7 cellular contexts compared by ENCODE assay signal in the genomic region with DNA sequence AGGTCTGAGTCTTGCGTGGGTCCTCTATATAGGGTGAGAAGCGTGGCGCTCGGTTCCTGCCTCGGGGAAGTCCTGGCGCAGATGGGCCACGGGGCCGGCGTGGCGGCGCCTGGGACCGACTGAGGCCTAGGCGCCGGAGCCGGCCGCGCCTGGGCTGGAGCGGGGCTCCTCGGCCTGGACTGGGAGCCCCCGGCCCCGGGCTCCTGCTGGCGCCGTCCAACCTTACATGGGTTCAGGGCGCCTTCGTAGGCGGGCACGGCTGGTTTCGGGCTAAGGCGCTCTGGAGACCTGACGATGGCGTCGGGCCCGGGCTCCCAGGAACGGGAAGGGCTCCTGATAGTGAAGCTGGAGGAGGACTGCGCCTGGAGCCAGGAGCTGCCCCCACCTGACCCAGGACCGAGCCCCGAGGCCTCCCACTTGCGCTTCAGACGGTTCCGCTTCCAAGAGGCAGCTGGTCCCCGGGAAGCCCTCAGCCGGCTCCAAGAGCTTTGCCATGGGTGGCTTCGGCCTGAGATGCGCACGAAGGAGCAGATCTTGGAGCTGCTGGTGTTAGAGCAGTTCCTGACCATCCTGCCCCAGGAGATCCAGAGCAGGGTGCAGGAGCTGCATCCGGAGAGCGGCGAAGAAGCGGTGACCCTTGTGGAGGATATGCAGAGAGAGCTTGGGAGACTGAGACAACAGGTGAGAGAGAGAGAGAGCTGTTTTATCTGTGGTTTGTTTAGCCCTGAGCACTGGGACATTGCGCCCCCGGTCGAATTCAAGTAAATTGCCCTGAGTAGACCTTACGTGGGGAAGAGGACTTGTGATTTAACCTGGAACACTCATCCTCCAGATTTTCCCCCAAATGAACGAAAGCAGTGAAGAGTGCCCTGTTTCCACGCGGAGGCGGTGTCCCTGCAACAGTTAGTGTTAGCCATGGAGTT. TPM values are rescaled to one million over a fixed set of nuclear protein-coding genes. Genes with fewer than 3 reads are reported as not detected.
DNase-seq lines count a peak whose midpoint lies in the region; ATAC-seq, FAIRE-seq and TF ChIP-seq lines count a peak whose summit lies in the region.

No MANE protein-coding gene starts in this region.

- intact Hi-C loops in OCI-LY7 (cut with micrococcal nuclease; ENCODE audit: unreplicated experiment) = loop anchor here (1.0 to 5.0 kb wide), 5 partner anchors 19 to 174 kb away; a partner anchor contains a TSS

- CTCF ChIA-PET in OCI-LY7 (lab: Charles Lee; ENCODE audit: unreplicated experiment) = interaction anchor here (0.6 to 0.8 kb wide), 3 partner anchors 18 to 35 kb away, joined by 3 read pairs; no protein-coding TSS in a partner anchor

- POLR2A ChIA-PET in OCI-LY7 (lab: Charles Lee) = interaction anchor here (0.5 to 2.0 kb wide), 4 partner anchors 10 to 118 kb away, joined by 3 to 5 read pairs (median 3); a partner anchor contains a TSS

- H3K4me1 Mint-ChIP-seq in osteocyte (ENCODE audit: unreplicated experiment) = peaks cover 21% of the 10 kb centered on the region

- H3K4me1 ChIP-seq in OCI-LY7 (ENCODE audit: insufficient read depth, low read length, poor library complexity, severe bottlenecking) = peaks cover 29% of the 10 kb centered on the region

- no peaks in the 10 kb centered on the region for H3K27me3 Mint-ChIP-seq in osteocyte (ENCODE audit: unreplicated experiment)

- H3K79me2 ChIP-seq in OCI-LY7 (ENCODE audit: insufficient read depth, low read depth, low read length) = peaks cover 49% of the 10 kb centered on the region

- peak overlapping the region; percentile 100 for H3K27ac Mint-ChIP-seq in osteocyte (ENCODE audit: unreplicated experiment)

- ATAC-seq in GM19328 (IDR thresholded peaks at IDR 0.05; ENCODE audit: unreplicated experiment) = peak; percentile 24

- H4K20me1 ChIP-seq in OCI-LY7 (ENCODE audit: insufficient read depth, low read length) = 0 out of 2 replicates have a peak, but pooled peaks cover 8% of the 10 kb centered on the region

- BruUV-seq in OCI-LY7 (replicated peaks; lab: Mats Ljungman, UMichigan) = TSS peak; percentile 59

- in situ Hi-C loops in KBM-7 (cut with MboI; ENCODE audit: low pct_unique_long_range_greater_than_20kb, low sequenced_read_pairs) = no loop called here

- peak overlapping the region; percentile 85; the same call in 1 of the 2 replicates for H2AFZ ChIP-seq in OCI-LY7 (ENCODE audit: low read length)

- no peaks in the 10 kb centered on the region for H3K9me2 ChIP-seq in OCI-LY7 (ENCODE audit: insufficient read depth, low read length)

- H3K4me3 ChIP-seq in OCI-LY7 (ENCODE audit: low read depth, low read length, poor library complexity, severe bottlenecking) = peak overlapping the region; percentile 99

- H3K36me3 ChIP-seq in OCI-LY7 (ENCODE audit: insufficient read depth, low read length) = peaks cover 39% of the 10 kb centered on the region

- H3K9me3 Mint-ChIP-seq in osteocyte (ENCODE audit: unreplicated experiment) = peaks cover 16% of the 10 kb centered on the region

- H3K27ac ChIP-seq in OCI-LY7 (ENCODE audit: low read depth, low read length, poor library complexity, severe bottlenecking) (peak overlapping the region; percentile 86), epithelial cell of prostate (peak overlapping the region; percentile 99)

- H3K9me3 ChIP-seq in OCI-LY7 (ENCODE audit: low read length) = no peaks in the 10 kb centered on the region

- H3K4me2 ChIP-seq in OCI-LY7 (ENCODE audit: low read length) = peak overlapping the region; percentile 98

- peak overlapping the region; percentile 94 for H3K4me3 Mint-ChIP-seq in osteocyte (ENCODE audit: unreplicated experiment)

- H3K36me3 Mint-ChIP-seq in osteocyte (ENCODE audit: unreplicated experiment) = peaks cover 31% of the 10 kb centered on the region

- no peak for TF ChIP-seq CTCF in OCI-LY7 (conservative IDR thresholded peaks at IDR 0.05; ENCODE audit: low read length)
- TF ChIP-seq CTCF in osteocyte (IDR thresholded peaks at IDR 0.05) = no peak

- no peak for FAIRE-seq in frontal cortex (lab: Jason Lieb, UNC)

- DNase-seq in OCI-LY7 (ENCODE audit: low spot score) = no peak
- no peak for DNase-seq in epithelial cell of prostate (ENCODE audit: low read depth, low spot score)
- DNase-seq in osteocyte (ENCODE audit: extremely low spot score, unreplicated experiment) = no peak
- DNase-seq in KBM-7 = no peak
- no peak for DNase-seq in frontal cortex (ENCODE audit: low spot score in 2 of 2)
- no peak for DNase-seq in NCI-H1417 (lab: John Stamatoyannopoulos, UW)

RNA-seq across cellular contexts. Expression of a gene that starts 0.5 kb away (rescaled TPM):
- total RNA-seq in OCI-LY7 (2014; rRNA removed; shearing (Covaris generic)) = 65.2 and 65.9 TPM in 2 replicates
- total RNA-seq in OCI-LY7 (2022) (27.6 and 27.9 TPM in 2 replicates), osteocyte (30.4 and 33.2 TPM in 2 replicates), frontal cortex (45.7 TPM)

RNA-seq across cellular contexts. Expression of a gene that starts 21.4 kb away (rescaled TPM):
- 0.03 and 0.10 TPM in 2 replicates for total RNA-seq in OCI-LY7 (2014; rRNA removed; shearing (Covaris generic))
- 5.1 TPM in 2 replicates for total RNA-seq in OCI-LY7 (2022)
- 8.2 and 10.0 TPM in 2 replicates for total RNA-seq in osteocyte
- 22.0 TPM for total RNA-seq in frontal cortex

RNA-seq across cellular contexts. Expression of a gene that starts 21.5 kb away (rescaled TPM):
- total RNA-seq in OCI-LY7 (2014; rRNA removed; shearing (Covaris generic)) = 1.4 and 2.6 TPM in 2 replicates
- total RNA-seq in OCI-LY7 (2022) (18.9 and 23.0 TPM in 2 replicates), osteocyte (24.2 and 26.2 TPM in 2 replicates), frontal cortex (33.4 TPM)

RNA-seq across cellular contexts. Expression of a gene that starts 27.4 kb away (rescaled TPM):
- total RNA-seq in OCI-LY7 (2014; rRNA removed; shearing (Covaris generic)) = 0.57 TPM in 1 of 2 replicates, not detected in the other
- total RNA-seq in OCI-LY7 (2022) = 0.27 TPM in 1 of 2 replicates, not detected in the other
- not detected in 2 replicates for total RNA-seq in osteocyte
- total RNA-seq in frontal cortex = under 0.01 TPM

RNA-seq across cellular contexts. Expression of a gene that starts 48.8 kb away (rescaled TPM):
- total RNA-seq in OCI-LY7 (2014; rRNA removed; shearing (Covaris generic)) = 19.8 and 26.2 TPM in 2 replicates
- 13.9 TPM in 2 replicates for total RNA-seq in OCI-LY7 (2022)
- 9.0 and 9.1 TPM in 2 replicates for total RNA-seq in osteocyte
- 16.7 TPM for total RNA-seq in frontal cortex
